Comparison of ENCODE assay signal across 16 cellular contexts in the genomic region with DNA sequence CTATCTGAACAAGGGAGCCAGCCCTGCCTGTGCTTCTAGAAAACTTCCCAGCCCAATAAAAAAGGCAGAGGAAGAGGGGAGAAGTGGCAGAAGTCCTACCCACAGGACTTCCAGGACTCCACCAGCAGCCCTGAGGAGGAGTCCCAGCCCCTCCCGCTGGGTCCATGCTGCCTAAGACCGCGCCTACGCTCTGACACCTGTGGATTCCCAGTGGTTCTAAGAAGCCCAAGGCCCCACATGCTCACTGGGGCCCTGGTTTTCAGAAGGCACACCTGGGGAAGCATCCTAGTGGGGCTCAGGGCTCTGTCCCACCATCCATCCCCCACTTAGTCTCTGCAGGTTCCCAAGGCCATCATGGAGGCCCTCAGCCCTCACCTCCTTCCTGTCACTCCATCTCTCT. TPM values are rescaled to one million over a fixed set of nuclear protein-coding genes. Genes with fewer than 3 reads are reported as not detected.
DNase-seq lines count a peak whose midpoint lies in the region; ATAC-seq, FAIRE-seq and TF ChIP-seq lines count a peak whose summit lies in the region.
"Had no signal": no experiment of that assay in that cellular context is flagged by ENCODE, and none has a peak within 500 bp of the region (broad histone marks: within the 10 kb centered on the region; RNA-seq: fewer than 3 reads in every experiment).

No MANE protein-coding gene starts in this region.

- RAD21 ChIA-PET in GM12878 (lab: Charles Lee; ENCODE audit: unreplicated experiment): no interaction called here

- no peak for TF ChIP-seq EP300 in GM12878 (IDR thresholded peaks at IDR 0.05; ENCODE audit: borderline replicate concordance in 1 of 2, control insufficient read depth in 1 of 2, low read depth in 2 of 2, low read length in 2 of 2)

- H3K4me3 ChIP-seq in GM12878 (no peak overlapping the region), muscle layer of colon (ENCODE audit: low read depth in 1 of 2, low read length in 2 of 2) (peak overlapping the region in 1 of 2 donors; percentile 26)

- H4K20me1 ChIP-seq in GM12878 (ENCODE audit: control insufficient read depth, insufficient read depth): no peaks in the 10 kb centered on the region

- H3K4me1 Mint-ChIP-seq in activated T-cell treated with anti-CD3 and anti-CD28 coated beads, Interleukin-2, amount 50 U/mL, for 24 hours (ENCODE audit: low read depth): peaks cover 94% of the 10 kb centered on the region
- H3K4me1 Mint-ChIP-seq in activated T-cell treated with anti-CD3 and anti-CD28 coated beads, Interleukin-2, amount 50 U/mL, for 72 hours (ENCODE audit: low read depth): peaks cover 84% of the 10 kb centered on the region
- peaks cover 82% of the 10 kb centered on the region for H3K4me1 Mint-ChIP-seq in type B pancreatic cell (ENCODE audit: unreplicated experiment)

- no TSS peak for BruUV-seq in GM12878 (replicated peaks; lab: Mats Ljungman, UMichigan)

- POLR2A ChIA-PET in GM12878 (lab: Charles Lee): no interaction called here

- no peak overlapping the region for H3K4me3 Mint-ChIP-seq in activated T-cell treated with anti-CD3 and anti-CD28 coated beads, Interleukin-2, amount 50 U/mL, for 24 hours
- peak overlapping the region in 1 of 2 donors; percentile 52 for H3K4me3 Mint-ChIP-seq in activated T-cell treated with anti-CD3 and anti-CD28 coated beads, Interleukin-2, amount 50 U/mL, for 72 hours
- no peak overlapping the region for H3K4me3 Mint-ChIP-seq in type B pancreatic cell

- no peak for FAIRE-seq in GM12878 (lab: Jason Lieb, UNC)

- SMC1A ChIA-PET in GM12878 (lab: Charles Lee; ENCODE audit: uncharacterized antibody, unreplicated experiment): no interaction called here

- CTCF ChIA-PET in GM12878 (lab: Yijun Ruan, JAX): interaction anchor here (1.6 to 2.4 kb wide), 2 partner anchors 36 to 161 kb away, joined by 5 to 7 read pairs; no protein-coding TSS in a partner anchor

- intact Hi-C loops in GM12878 (cut with micrococcal nuclease; ENCODE audit: unreplicated experiment): no loop called here

- no peak for TF ChIP-seq CTCF in GM12878 (IDR thresholded peaks at IDR 0.05 in 2 of 3, conservative IDR thresholded peaks at IDR 0.05 in 1 of 3; ENCODE audit: control insufficient read depth in 2 of 3, extremely low read depth in 1 of 3, insufficient read depth in 1 of 3, low read depth in 3 of 3, low read length in 3 of 3)
- no peak for TF ChIP-seq CTCF in type B pancreatic cell (conservative IDR thresholded peaks at IDR 0.05)

- TF ChIP-seq RAD21 in GM12878 (IDR thresholded peaks at IDR 0.05; ENCODE audit: insufficient read depth, low read depth, low read length): no peak

- in situ Hi-C loops in GM12878 (cut with MboI): no loop called here

- H3K27ac ChIP-seq in GM12878 (ENCODE audit: control insufficient read depth, insufficient read depth) (no peak overlapping the region), muscle layer of colon (ENCODE audit: low read depth, low read length) (peak overlapping the region; percentile 82)

- no peaks in the 10 kb centered on the region for H3K79me2 ChIP-seq in GM12878 (ENCODE audit: control insufficient read depth, insufficient read depth, low read length)

- H3K27me3 Mint-ChIP-seq in activated T-cell treated with anti-CD3 and anti-CD28 coated beads, Interleukin-2, amount 50 U/mL, for 24 hours: no peaks in the 10 kb centered on the region
- H3K27me3 Mint-ChIP-seq in activated T-cell treated with anti-CD3 and anti-CD28 coated beads, Interleukin-2, amount 50 U/mL, for 72 hours (ENCODE audit: low read depth): no peaks in the 10 kb centered on the region
- H3K27me3 Mint-ChIP-seq in type B pancreatic cell: no peaks in the 10 kb centered on the region

- H3K9me3 ChIP-seq in GM12878 (replicated peaks; ENCODE audit: control insufficient read depth, insufficient read depth, low read length) (no peaks in the 10 kb centered on the region), muscle layer of colon (ENCODE audit: low read length) (no peaks in the 10 kb centered on the region)

- ATAC-seq in activated T-cell treated with anti-CD3 and anti-CD28 coated beads, Interleukin-2, amount 50 U/mL, for 72 hours (replicated peaks in 1 of 2): no peak
- no peak for ATAC-seq in GM12878

- H3K36me3 ChIP-seq in GM12878 (ENCODE audit: control insufficient read depth in 2 of 2, insufficient read depth in 2 of 2, low read length in 1 of 2) (no peaks in the 10 kb centered on the region), muscle layer of colon (ENCODE audit: insufficient read depth, low read length) (peaks cover 8% of the 10 kb centered on the region)

- H3K9ac ChIP-seq in GM12878 (ENCODE audit: control insufficient read depth, insufficient read depth, low read length): no peak overlapping the region
- peak overlapping the region; percentile 59 for H3K9ac ChIP-seq in muscle layer of colon (ENCODE audit: low read length)

- H3K27me3 ChIP-seq in GM12878 (replicated peaks in 1 of 2; ENCODE audit: control insufficient read depth in 2 of 2, insufficient read depth in 2 of 2, low read length in 1 of 2) (0 out of 4 replicates have a peak, but pooled peaks cover 0 to 4% of the 10 kb centered on the region in 2 experiments), muscle layer of colon (ENCODE audit: control insufficient read depth in 1 of 2, insufficient read depth in 2 of 2, low read length in 2 of 2) (no peaks in the 10 kb centered on the region)

- H3K27ac Mint-ChIP-seq in activated T-cell treated with anti-CD3 and anti-CD28 coated beads, Interleukin-2, amount 50 U/mL, for 24 hours: peak overlapping the region; percentile 83
- no peak overlapping the region for H3K27ac Mint-ChIP-seq in activated T-cell treated with anti-CD3 and anti-CD28 coated beads, Interleukin-2, amount 50 U/mL, for 72 hours
- peak overlapping the region; percentile 63 for H3K27ac Mint-ChIP-seq in type B pancreatic cell

- no peak overlapping the region for H2AFZ ChIP-seq in GM12878 (ENCODE audit: control insufficient read depth, low read depth, low read length)

- TF ChIP-seq POLR2A in GM12878 (IDR thresholded peaks at IDR 0.05; ENCODE audit: low read depth, low read length): no peak

- no peaks in the 10 kb centered on the region for H3K9me3 Mint-ChIP-seq in activated T-cell treated with anti-CD3 and anti-CD28 coated beads, Interleukin-2, amount 50 U/mL, for 24 hours
- no peaks in the 10 kb centered on the region for H3K9me3 Mint-ChIP-seq in activated T-cell treated with anti-CD3 and anti-CD28 coated beads, Interleukin-2, amount 50 U/mL, for 72 hours
- H3K9me3 Mint-ChIP-seq in type B pancreatic cell: no peaks in the 10 kb centered on the region

- 0 out of 2 replicates have a peak overlapping the region, but pooled peaks have one; percentile 7 for H3K4me2 ChIP-seq in GM12878 (ENCODE audit: control insufficient read depth, insufficient read depth)

- DNase-seq in activated T-cell treated with anti-CD3 and anti-CD28 coated beads, Interleukin-2, amount 50 U/mL, for 24 hours: no peak
- DNase-seq in activated T-cell treated with anti-CD3 and anti-CD28 coated beads, Interleukin-2, amount 50 U/mL, for 72 hours: no peak
- no peak for DNase-seq in GM12878 (ENCODE audit: low read depth, low spot score)
- no peak for DNase-seq in type B pancreatic cell (ENCODE audit: extremely low spot score, unreplicated experiment)
- no peak for DNase-seq in KG1 (lab: John Stamatoyannopoulos, UW)
- no peak for DNase-seq in DMS114 treated with DMSO at 0.1 percent for 48 hours (lab: John Stamatoyannopoulos, UW; ENCODE audit: unreplicated experiment)
- DNase-seq in kidney glomerular epithelial cell (lab: John Stamatoyannopoulos, UW): no peak
- DNase-seq: activated CD4-positive, alpha-beta T cell treated with anti-CD3 and anti-CD28 coated beads, Interleukin-2, amount 50 U/mL, for 4 hours; activated gamma-delta T cell treated with Interleukin-2 at 50 U/mL for 16 hours; caudate nucleus; midbrain; NCI-H1417 treated with DMSO at 0.1 percent for 48 hours; NCI-H510A treated with DMSO at 0.1 percent for 48 hours; substantia nigra; T1000 had no signal

- H3K36me3 Mint-ChIP-seq in activated T-cell treated with anti-CD3 and anti-CD28 coated beads, Interleukin-2, amount 50 U/mL, for 24 hours (ENCODE audit: low read depth): peaks cover 9% of the 10 kb centered on the region
- no peaks in the 10 kb centered on the region for H3K36me3 Mint-ChIP-seq in activated T-cell treated with anti-CD3 and anti-CD28 coated beads, Interleukin-2, amount 50 U/mL, for 72 hours (ENCODE audit: insufficient read depth in 2 of 2)
- H3K36me3 Mint-ChIP-seq in type B pancreatic cell: peaks cover 12% of the 10 kb centered on the region

- WGBS in GM12878 (ENCODE audit: insufficient coverage, insufficient replicate concordance, low lambda C conversion rate, missing lambda C conversion rate): 91% methylated on average over 4 of the region's 4 CpGs

- H3K4me1 ChIP-seq in GM12878 (ENCODE audit: control insufficient read depth, insufficient read depth, low read length): peaks cover 8% of the 10 kb centered on the region; the same call in 1 of the 2 replicates
- peaks cover 98% of the 10 kb centered on the region for H3K4me1 ChIP-seq in muscle layer of colon (ENCODE audit: insufficient read depth, low read length)

TF ChIP-seq in GM12878, 131 proteins besides CTCF, POLR2A, EP300 and RAD21 (continues in another document):
- no peak for TF ChIP-seq GATAD2B (conservative IDR thresholded peaks at IDR 0.05; ENCODE audit: low read depth)
- TF ChIP-seq EZH2 (IDR thresholded peaks at IDR 0.05; ENCODE audit: borderline replicate concordance, control insufficient read depth, low read depth, low read length): no peak
- TF ChIP-seq SREBF1 (IDR thresholded peaks at IDR 0.05; ENCODE audit: low read length): no peak
- TF ChIP-seq ZNF384 (IDR thresholded peaks at IDR 0.05; ENCODE audit: borderline replicate concordance, low read depth, low read length): no peak

RNA-seq across cellular contexts. Expression of gene ACTN1, which starts 32.7 kb away (rescaled TPM):
- 10 to 100 TPM; 42.6 to 50.7 TPM for total RNA-seq in activated T-cell treated with anti-CD3 and anti-CD28 coated beads, Interleukin-2, amount 50 U/mL, for 72 hours
- 9.5 and 9.9 TPM in 2 replicates for total RNA-seq in GM12878 (2013; cell fraction: nucleolus; rRNA removed)
- total RNA-seq in GM12878 (2014; rRNA removed): 2.2 and 3.3 TPM in 2 replicates
- 1.2 and 1.9 TPM in 2 replicates for total RNA-seq in GM12878 (2014; rRNA removed; fragmentation: Illumina TruSeq; extraction: Trizol)
- total RNA-seq in GM12878 (2021): 3.8 and 5.7 TPM in 2 replicates
- polyA plus RNA-seq in GM12878 (2011; ENCODE audit: low read depth): 0.75 TPM
- 18.5 and 39.4 TPM in 2 replicates for polyA plus RNA-seq in GM12878 (2011; rRNA removed)
- 38.6 and 49.2 TPM in 2 replicates for polyA plus RNA-seq in GM12878 (2011; cell fraction: cytosol; rRNA removed)
- polyA plus RNA-seq in GM12878 (2011; cell fraction: nucleus; rRNA removed): 44.2 and 85.1 TPM in 2 replicates
- polyA plus RNA-seq in GM12878 (2012): 2.0 and 3.2 TPM in 2 replicates
- polyA plus RNA-seq in GM12878 (2014; fragmentation: Illumina TruSeq; extraction: Trizol): 2.4 and 5.0 TPM in 2 replicates
- under 1 TPM; 0.14 to 0.51 TPM for polyA plus RNA-seq in GM12878 (2014; fragmentation: Nextera tagmentation; extraction: Ambion mirVana)
- polyA plus RNA-seq in GM12878 (2014; rRNA removed): 2.8 and 3.1 TPM in 2 replicates
- polyA plus RNA-seq in GM12878 (2016; fragmentation: Nextera tagmentation; extraction: Ambion mirVana): 1 to 10 TPM; 3.0 to 3.1 TPM
- 44.8 and 47.7 TPM in 2 replicates for polyA minus RNA-seq in GM12878 (2011; rRNA and poly(A)+ RNA removed)
- polyA minus RNA-seq in GM12878 (2011; cell fraction: cytosol; rRNA and poly(A)+ RNA removed): 39.7 and 40.4 TPM in 2 replicates
- polyA minus RNA-seq in GM12878 (2011; cell fraction: nucleus; rRNA and poly(A)+ RNA removed): 21.0 and 44.7 TPM in 2 replicates
- total RNA-seq in type B pancreatic cell (ENCODE audit: low replicate concordance): 128 and 176 TPM in 2 replicates
